1 cellular context compared by ENCODE assay signal in genomic region chr1:10432910-10433785, GRCh38.
TF ChIP-seq lines count a peak whose summit lies in the region.

No MANE protein-coding gene starts in this region.

TF ChIP-seq in WTC11, 78 proteins besides CTCF, POLR2A, EP300 and RAD21 (continued from another document):
- TF ChIP-seq ZBTB43 (CRISPR knock-in tag; IDR thresholded peaks at IDR 0.05) (no peak), MYBL2 (CRISPR knock-in tag; IDR thresholded peaks at IDR 0.05) (no peak), STAT6 (CRISPR knock-in tag; conservative IDR thresholded peaks at IDR 0.05; ENCODE audit: low read depth) (no peak), ESRRA (CRISPR knock-in tag; IDR thresholded peaks at IDR 0.05; ENCODE audit: borderline replicate concordance) (no peak), SP1 (CRISPR knock-in tag; conservative IDR thresholded peaks at IDR 0.05) (no peak), ZNF219 (CRISPR knock-in tag; IDR thresholded peaks at IDR 0.05; ENCODE audit: borderline replicate concordance) (no peak), TEAD4 (CRISPR knock-in tag; IDR thresholded peaks at IDR 0.05) (no peak), PRDM15 (CRISPR knock-in tag; IDR thresholded peaks at IDR 0.05) (no peak), ZNF138 (CRISPR knock-in tag; conservative IDR thresholded peaks at IDR 0.05) (no peak)
- TF ChIP-seq, protein P1, sequence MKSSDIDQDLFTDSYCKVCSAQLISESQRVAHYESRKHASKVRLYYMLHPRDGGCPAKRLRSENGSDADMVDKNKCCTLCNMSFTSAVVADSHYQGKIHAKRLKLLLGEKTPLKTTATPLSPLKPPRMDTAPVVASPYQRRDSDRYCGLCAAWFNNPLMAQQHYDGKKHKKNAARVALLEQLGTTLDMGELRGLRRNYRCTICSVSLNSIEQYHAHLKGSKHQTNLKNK (CRISPR knock-in tag; IDR thresholded peaks at IDR 0.05): no peak
- TF ChIP-seq, protein P2, sequence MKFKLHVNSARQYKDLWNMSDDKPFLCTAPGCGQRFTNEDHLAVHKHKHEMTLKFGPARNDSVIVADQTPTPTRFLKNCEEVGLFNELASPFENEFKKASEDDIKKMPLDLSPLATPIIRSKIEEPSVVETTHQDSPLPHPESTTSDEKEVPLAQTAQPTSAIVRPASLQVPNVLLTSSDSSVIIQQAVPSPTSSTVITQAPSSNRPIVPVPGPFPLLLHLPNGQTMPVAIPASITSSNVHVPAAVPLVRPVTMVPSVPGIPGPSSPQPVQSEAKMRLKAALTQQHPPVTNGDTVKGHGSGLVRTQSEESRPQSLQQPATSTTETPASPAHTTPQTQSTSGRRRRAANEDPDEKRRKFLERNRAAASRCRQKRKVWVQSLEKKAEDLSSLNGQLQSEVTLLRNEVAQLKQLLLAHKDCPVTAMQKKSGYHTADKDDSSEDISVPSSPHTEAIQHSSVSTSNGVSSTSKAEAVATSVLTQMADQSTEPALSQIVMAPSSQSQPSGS (CRISPR knock-in tag; IDR thresholded peaks at IDR 0.05; ENCODE audit: borderline replicate concordance, low read depth): no peak
- TF ChIP-seq, protein P3, sequence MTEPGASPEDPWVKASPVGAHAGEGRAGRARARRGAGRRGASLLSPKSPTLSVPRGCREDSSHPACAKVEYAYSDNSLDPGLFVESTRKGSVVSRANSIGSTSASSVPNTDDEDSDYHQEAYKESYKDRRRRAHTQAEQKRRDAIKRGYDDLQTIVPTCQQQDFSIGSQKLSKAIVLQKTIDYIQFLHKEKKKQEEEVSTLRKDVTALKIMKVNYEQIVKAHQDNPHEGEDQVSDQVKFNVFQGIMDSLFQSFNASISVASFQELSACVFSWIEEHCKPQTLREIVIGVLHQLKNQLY (CRISPR knock-in tag; IDR thresholded peaks at IDR 0.05): no peak
- TF ChIP-seq, protein P4, sequence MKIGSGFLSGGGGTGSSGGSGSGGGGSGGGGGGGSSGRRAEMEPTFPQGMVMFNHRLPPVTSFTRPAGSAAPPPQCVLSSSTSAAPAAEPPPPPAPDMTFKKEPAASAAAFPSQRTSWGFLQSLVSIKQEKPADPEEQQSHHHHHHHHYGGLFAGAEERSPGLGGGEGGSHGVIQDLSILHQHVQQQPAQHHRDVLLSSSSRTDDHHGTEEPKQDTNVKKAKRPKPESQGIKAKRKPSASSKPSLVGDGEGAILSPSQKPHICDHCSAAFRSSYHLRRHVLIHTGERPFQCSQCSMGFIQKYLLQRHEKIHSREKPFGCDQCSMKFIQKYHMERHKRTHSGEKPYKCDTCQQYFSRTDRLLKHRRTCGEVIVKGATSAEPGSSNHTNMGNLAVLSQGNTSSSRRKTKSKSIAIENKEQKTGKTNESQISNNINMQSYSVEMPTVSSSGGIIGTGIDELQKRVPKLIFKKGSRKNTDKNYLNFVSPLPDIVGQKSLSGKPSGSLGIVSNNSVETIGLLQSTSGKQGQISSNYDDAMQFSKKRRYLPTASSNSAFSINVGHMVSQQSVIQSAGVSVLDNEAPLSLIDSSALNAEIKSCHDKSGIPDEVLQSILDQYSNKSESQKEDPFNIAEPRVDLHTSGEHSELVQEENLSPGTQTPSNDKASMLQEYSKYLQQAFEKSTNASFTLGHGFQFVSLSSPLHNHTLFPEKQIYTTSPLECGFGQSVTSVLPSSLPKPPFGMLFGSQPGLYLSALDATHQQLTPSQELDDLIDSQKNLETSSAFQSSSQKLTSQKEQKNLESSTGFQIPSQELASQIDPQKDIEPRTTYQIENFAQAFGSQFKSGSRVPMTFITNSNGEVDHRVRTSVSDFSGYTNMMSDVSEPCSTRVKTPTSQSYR (CRISPR knock-in tag; IDR thresholded peaks at IDR 0.05): no peak
- TF ChIP-seq, protein P5, sequence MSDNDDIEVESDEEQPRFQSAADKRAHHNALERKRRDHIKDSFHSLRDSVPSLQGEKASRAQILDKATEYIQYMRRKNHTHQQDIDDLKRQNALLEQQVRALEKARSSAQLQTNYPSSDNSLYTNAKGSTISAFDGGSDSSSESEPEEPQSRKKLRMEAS (CRISPR knock-in tag; IDR thresholded peaks at IDR 0.05): no peak
- TF ChIP-seq, protein P6, sequence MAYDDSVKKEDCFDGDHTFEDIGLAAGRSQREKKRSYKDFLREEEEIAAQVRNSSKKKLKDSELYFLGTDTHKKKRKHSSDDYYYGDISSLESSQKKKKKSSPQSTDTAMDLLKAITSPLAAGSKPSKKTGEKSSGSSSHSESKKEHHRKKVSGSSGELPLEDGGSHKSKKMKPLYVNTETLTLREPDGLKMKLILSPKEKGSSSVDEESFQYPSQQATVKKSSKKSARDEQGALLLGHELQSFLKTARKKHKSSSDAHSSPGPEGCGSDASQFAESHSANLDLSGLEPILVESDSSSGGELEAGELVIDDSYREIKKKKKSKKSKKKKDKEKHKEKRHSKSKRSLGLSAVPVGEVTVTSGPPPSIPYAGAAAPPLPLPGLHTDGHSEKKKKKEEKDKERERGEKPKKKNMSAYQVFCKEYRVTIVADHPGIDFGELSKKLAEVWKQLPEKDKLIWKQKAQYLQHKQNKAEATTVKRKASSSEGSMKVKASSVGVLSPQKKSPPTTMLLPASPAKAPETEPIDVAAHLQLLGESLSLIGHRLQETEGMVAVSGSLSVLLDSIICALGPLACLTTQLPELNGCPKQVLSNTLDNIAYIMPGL (CRISPR knock-in tag; IDR thresholded peaks at IDR 0.05): no peak
